1 cellular context compared by ENCODE assay signal in the genomic region with DNA sequence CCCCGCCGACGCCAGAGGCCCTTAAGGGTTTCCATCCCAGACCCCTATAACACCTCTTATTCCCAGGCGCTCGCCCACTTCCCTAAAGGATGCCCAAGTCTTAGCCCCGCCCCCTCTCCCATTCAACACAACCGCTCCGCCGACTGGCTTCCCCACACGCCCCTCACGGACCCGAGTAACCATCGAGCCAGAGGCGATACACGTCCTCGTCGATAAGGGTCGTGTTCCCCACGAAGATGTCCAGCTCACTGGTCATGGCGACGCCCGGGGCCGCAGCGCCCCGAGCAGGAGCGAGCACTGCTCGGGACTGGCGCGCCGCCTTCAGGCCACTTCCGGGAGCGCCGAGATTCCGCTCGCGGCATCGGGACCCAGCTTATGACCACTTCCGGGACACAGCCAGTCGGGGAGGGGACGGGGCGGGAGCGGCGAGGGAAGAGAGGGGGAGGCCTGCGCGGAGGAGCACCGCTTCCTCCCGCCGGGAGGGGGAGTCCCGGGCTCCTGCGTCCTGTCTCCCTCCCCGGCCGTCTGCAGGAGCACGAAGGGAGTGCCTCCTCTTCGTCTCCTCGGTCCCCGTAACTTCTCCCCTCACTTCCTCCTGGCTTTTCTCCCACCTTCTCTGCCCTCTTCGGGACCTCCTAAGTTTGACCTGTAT.
TF ChIP-seq lines count a peak whose summit lies in the region.

FIBP (minus strand) TSS at position 309 of the 652 bp plus-strand sequence; CDS start at position 256, 53 bp downstream.

TF ChIP-seq in HCT116, 20 proteins besides CTCF, POLR2A, EP300 and RAD21 (continued from another document):
- TF ChIP-seq REST (IDR thresholded peaks at IDR 0.05; ENCODE audit: low read depth) (no peak), EZH2phosphoT487 (IDR thresholded peaks at IDR 0.05; ENCODE audit: borderline replicate concordance) (no peak), CEBPB (IDR thresholded peaks at IDR 0.05; ENCODE audit: low read depth) (no peak)
TF ChIP-seq in HCT116: peak in this region for 4.
